Comparison of ENCODE assay signal across 8 cellular contexts in genomic region chr2:74498500-74499268, GRCh38. TPM values are rescaled to one million over a fixed set of nuclear protein-coding genes. Genes with fewer than 3 reads are reported as not detected.
DNase-seq lines count a peak whose midpoint lies in the region; ATAC-seq and TF ChIP-seq lines count a peak whose summit lies in the region.

No MANE protein-coding gene starts in this region.

- TF ChIP-seq CTCF in OCI-LY1 (IDR thresholded peaks at IDR 0.05; ENCODE audit: low read length), result no peak
- no peak for TF ChIP-seq CTCF in nephron (IDR thresholded peaks at IDR 0.05; ENCODE audit: unreplicated experiment in 3 of 3)
- TF ChIP-seq CTCF in omental fat pad (IDR thresholded peaks at IDR 0.05), result no peak

- peaks cover 91% of the 10 kb centered on the region for H3K27me3 Mint-ChIP-seq in nephron (ENCODE audit: low read depth)

- H2AFZ ChIP-seq in OCI-LY1 (ENCODE audit: low read length), result no peak overlapping the region

- peaks cover 34% of the 10 kb centered on the region for H3K4me1 Mint-ChIP-seq in nephron

- peaks cover 3% of the 10 kb centered on the region for H3K36me3 ChIP-seq in OCI-LY1 (ENCODE audit: insufficient read depth, low read length)
- H3K36me3 ChIP-seq in effector memory CD4-positive, alpha-beta T cell (ENCODE audit: control insufficient read depth, insufficient read depth, low read length), result peaks cover 1% of the 10 kb centered on the region

- H3K9me3 ChIP-seq in OCI-LY1 (ENCODE audit: low read length), result no peaks in the 10 kb centered on the region
- H3K9me3 ChIP-seq in effector memory CD4-positive, alpha-beta T cell (ENCODE audit: control insufficient read depth, low read length), result no peaks in the 10 kb centered on the region

- ATAC-seq in omental fat pad (ENCODE audit: low FRiP score), result no peak

- H3K36me3 Mint-ChIP-seq in nephron (ENCODE audit: low read depth), result peaks cover 22% of the 10 kb centered on the region

- peaks cover 15% of the 10 kb centered on the region for H3K4me1 ChIP-seq in OCI-LY1 (ENCODE audit: insufficient read depth, low read length, severe bottlenecking)
- peaks cover 37% of the 10 kb centered on the region for H3K4me1 ChIP-seq in effector memory CD4-positive, alpha-beta T cell (ENCODE audit: control insufficient read depth, insufficient read depth, low read length, poor library complexity, severe bottlenecking)

- no peaks in the 10 kb centered on the region for H4K20me1 ChIP-seq in OCI-LY1 (ENCODE audit: insufficient read depth, low read length)

- no peaks in the 10 kb centered on the region for H3K79me2 ChIP-seq in OCI-LY1 (ENCODE audit: insufficient read depth, low read length)

- no peaks in the 10 kb centered on the region for H3K9me3 Mint-ChIP-seq in nephron

- H3K4me3 ChIP-seq in OCI-LY1 (ENCODE audit: low read depth, low read length, poor library complexity, severe bottlenecking), result peak overlapping the region; percentile 45
- H3K4me3 ChIP-seq in effector memory CD4-positive, alpha-beta T cell (ENCODE audit: insufficient read depth, low read depth, low read length, poor library complexity, severe bottlenecking), result peak overlapping the region; percentile 66

- peak; percentile 31 for DNase-seq in GM03348 (ENCODE audit: low spot score)
- DNase-seq in effector memory CD4-positive, alpha-beta T cell, result no peak
- no peak for DNase-seq in SKM-1 (lab: John Stamatoyannopoulos, UW; ENCODE audit: unreplicated experiment)
- no peak for DNase-seq in OCI-M2 (lab: John Stamatoyannopoulos, UW; ENCODE audit: unreplicated experiment)
- DNase-seq in GDM1 (lab: John Stamatoyannopoulos, UW), result no peak
- DNase-seq in omental fat pad (ENCODE audit: low spot score), result no peak

- H3K9me2 ChIP-seq in OCI-LY1 (ENCODE audit: low read depth, low read length), result no peaks in the 10 kb centered on the region

- H3K27me3 ChIP-seq in OCI-LY1 (ENCODE audit: insufficient read depth, low read length), result peaks cover 25% of the 10 kb centered on the region; the same call in 1 of the 2 replicates
- H3K27me3 ChIP-seq in effector memory CD4-positive, alpha-beta T cell (replicated peaks; ENCODE audit: control insufficient read depth, insufficient read depth, low read length, poor library complexity, severe bottlenecking), result peaks cover 49% of the 10 kb centered on the region

- peak overlapping the region; percentile 57 to 79 (median 75) for H3K27ac Mint-ChIP-seq in nephron

- H3K9ac ChIP-seq in OCI-LY1 (ENCODE audit: low read length), result no peak overlapping the region

- H3F3A ChIP-seq in OCI-LY1 (ENCODE audit: insufficient read depth, low read length), result no peaks in the 10 kb centered on the region

- no peak overlapping the region for H3K27ac ChIP-seq in OCI-LY1 (ENCODE audit: low read depth, low read length, poor library complexity, severe bottlenecking)
- H3K27ac ChIP-seq in effector memory CD4-positive, alpha-beta T cell (ENCODE audit: insufficient read depth, low read length, poor library complexity, severe bottlenecking), result no peak overlapping the region

- peak overlapping the region; percentile 86 to 89 (median 87) for H3K4me3 Mint-ChIP-seq in nephron

- H3K4me2 ChIP-seq in OCI-LY1 (ENCODE audit: low read length), result peak overlapping the region; percentile 60

RNA-seq across cellular contexts. Expression of gene LBX2, which starts 0.7 kb away (rescaled TPM):
- total RNA-seq in omental fat pad, result 1 to 10 TPM in 3 of 4 donors, under 1 TPM in 1; 0.79 to 5.6 (median 1.3) TPM

RNA-seq across cellular contexts. Expression of gene PCGF1, which starts 8.8 kb away (rescaled TPM):
- total RNA-seq in omental fat pad, result 10 to 100 TPM; 11.6 to 20.2 (median 16.8) TPM

RNA-seq across cellular contexts. Expression of gene TLX2, which starts 15.6 kb away (rescaled TPM):
- total RNA-seq in omental fat pad, result not detected

RNA-seq across cellular contexts. Expression of gene TTC31, which starts 15.8 kb away (rescaled TPM):
- total RNA-seq in omental fat pad, result 10 to 100 TPM; 16.8 to 25.7 (median 22.1) TPM

RNA-seq across cellular contexts. Expression of gene CCDC142, which starts 15.9 kb away (rescaled TPM):
- 10 to 100 TPM in 3 of 4 donors, 1 to 10 TPM in 1; 7.4 to 31.6 (median 27.3) TPM for total RNA-seq in omental fat pad
